In the genomic region with DNA sequence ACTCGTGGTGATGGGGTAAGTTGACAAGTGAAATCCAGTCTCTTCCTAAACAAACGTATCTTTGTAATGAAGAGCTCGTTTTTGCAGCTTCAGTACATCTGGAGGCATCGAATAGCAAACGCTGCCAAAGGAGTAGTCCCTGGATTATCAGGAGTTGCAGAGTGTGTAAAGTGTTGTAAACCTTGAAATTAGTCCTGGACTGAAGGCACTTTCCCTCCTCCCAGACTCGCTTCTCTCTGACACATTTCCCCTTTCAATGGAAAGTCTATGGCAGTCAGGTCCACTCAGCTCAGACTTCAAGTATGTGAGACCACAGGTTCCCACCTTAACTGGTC, we compare ENCODE assay signal across 8 cellular contexts. TPM values are rescaled to one million over a fixed set of nuclear protein-coding genes. Genes with fewer than 3 reads are reported as not detected.
DNase-seq lines count a peak whose midpoint lies in the region; ATAC-seq, FAIRE-seq and TF ChIP-seq lines count a peak whose summit lies in the region.

No MANE protein-coding gene starts in this region.

- H3K4me3 ChIP-seq in A549: peak overlapping the region; percentile 74
- peak overlapping the region; percentile 86 for H3K4me3 ChIP-seq in HL-60 (replicated peaks; ENCODE audit: insufficient read depth, low read length)
- peak overlapping the region; percentile 63 to 75 for H3K4me3 ChIP-seq in cardiac fibroblast (replicated peaks in 1 of 2; ENCODE audit: low read depth in 2 of 2, low read length in 2 of 2)
- peak overlapping the region; percentile 13 to 64 for H3K4me3 ChIP-seq in muscle layer of colon (ENCODE audit: low read depth in 1 of 2, low read length in 2 of 2)

- no peak for TF ChIP-seq CTCF in A549 (IDR thresholded peaks at IDR 0.05)
- no peak for TF ChIP-seq CTCF in HL-60 (IDR thresholded peaks at IDR 0.05; ENCODE audit: insufficient read depth, low read length)
- no peak for TF ChIP-seq CTCF in cardiac fibroblast (IDR thresholded peaks at IDR 0.05; ENCODE audit: low read depth, low read length)

- H3K27me3 ChIP-seq in HL-60 (ENCODE audit: insufficient read depth, poor library complexity, severe bottlenecking) (no peaks in the 10 kb centered on the region), muscle layer of colon (ENCODE audit: control insufficient read depth in 1 of 2, insufficient read depth in 2 of 2, low read length in 2 of 2) (no peaks in the 10 kb centered on the region)

- 21% methylated on average over 6 of the region's 6 CpGs for WGBS in A549 (ENCODE audit: missing lambda C conversion rate)

- H3K9me3 ChIP-seq in A549: no peaks in the 10 kb centered on the region
- no peaks in the 10 kb centered on the region for H3K9me3 ChIP-seq in muscle layer of colon (ENCODE audit: low read length)

- TF ChIP-seq POLR2A in A549 (IDR thresholded peaks at IDR 0.05; ENCODE audit: low read length): no peak

- H3K9ac ChIP-seq in muscle layer of colon (ENCODE audit: low read length): no peak overlapping the region

- TF ChIP-seq RAD21 in A549 (conservative IDR thresholded peaks at IDR 0.05 in 1 of 2, IDR thresholded peaks at IDR 0.05 in 1 of 2): no peak

- no peak for DNase-seq in A549 (ENCODE audit: low read depth in 1 of 2, low spot score in 1 of 2)
- DNase-seq in HL-60 (ENCODE audit: low read depth in 1 of 2, low spot score in 1 of 2): no peak
- no peak for DNase-seq in cardiac fibroblast (ENCODE audit: low read depth in 2 of 2)
- no peak for DNase-seq in NCI-H128 (lab: John Stamatoyannopoulos, UW; ENCODE audit: unreplicated experiment)
- DNase-seq in activated CD4-positive, alpha-beta T cell treated with anti-CD3 and anti-CD28 coated beads for 1 hour: no peak

- H3K4me1 ChIP-seq in A549: peaks cover 10% of the 10 kb centered on the region; the same call in 1 of the 3 replicates
- H3K4me1 ChIP-seq in muscle layer of colon (ENCODE audit: insufficient read depth, low read length): peaks cover 12% of the 10 kb centered on the region

- no peak for TF ChIP-seq EP300 in A549 (IDR thresholded peaks at IDR 0.05)

- POLR2A ChIA-PET in A549 (lab: Yijun Ruan, JAX): interaction anchor here (2.3 kb wide), 1 partner anchor 39 kb away, joined by 17 read pairs; the partner anchor contains the start of gene MAPKAP1

- FAIRE-seq in A549 (lab: Jason Lieb, UNC): no peak

- peak overlapping the region; percentile 84 for H3K4me2 ChIP-seq in A549

- H3K36me3 ChIP-seq in muscle layer of colon (ENCODE audit: insufficient read depth, low read length): no peaks in the 10 kb centered on the region

- CTCF ChIA-PET in A549 (lab: Yijun Ruan, JAX): interaction anchor here (0.9 to 1.3 kb wide), 3 partner anchors 31 to 209 kb away, joined by 3 to 5 read pairs (median 4); partner anchors contain the start of gene MAPKAP1

- ATAC-seq in A549 (no peak), HG03521 (IDR thresholded peaks at IDR 0.05; ENCODE audit: unreplicated experiment) (no peak), HG03139 (IDR thresholded peaks at IDR 0.05; ENCODE audit: unreplicated experiment) (no peak)

- H3K27ac ChIP-seq in A549 (peak overlapping the region in 1 of 2 experiments; percentile 97; a peak in 2 of 6 replicates), HL-60 (replicated peaks) (peak overlapping the region; percentile 79), muscle layer of colon (ENCODE audit: low read depth, low read length) (peak overlapping the region; percentile 70)

TF ChIP-seq in A549, 52 proteins besides CTCF, POLR2A, EP300 and RAD21:
- TF ChIP-seq NFE2L2 (conservative IDR thresholded peaks at IDR 0.05; ENCODE audit: low read length): no peak
- no peak for TF ChIP-seq FOSL2 (IDR thresholded peaks at IDR 0.05)
- no peak for TF ChIP-seq FOSL2 (CRISPR knock-in tag; IDR thresholded peaks at IDR 0.05)
- TF ChIP-seq ZSCAN20 (CRISPR knock-in tag; IDR thresholded peaks at IDR 0.05): no peak
- TF ChIP-seq NPAS2 (CRISPR knock-in tag; IDR thresholded peaks at IDR 0.05; ENCODE audit: borderline replicate concordance): no peak
- no peak for TF ChIP-seq JUN (IDR thresholded peaks at IDR 0.05)
- no peak for TF ChIP-seq JUNB (IDR thresholded peaks at IDR 0.05)
- TF ChIP-seq BHLHE40 (IDR thresholded peaks at IDR 0.05; ENCODE audit: low read depth, low read length): no peak
- TF ChIP-seq KDM5A (IDR thresholded peaks at IDR 0.05): no peak
- TF ChIP-seq RARB (CRISPR knock-in tag; IDR thresholded peaks at IDR 0.05): no peak
- no peak for TF ChIP-seq HDAC2 (IDR thresholded peaks at IDR 0.05)

RNA-seq across cellular contexts. Expression of gene PBX3, which starts 1.5 kb away (rescaled TPM):
- polyA plus RNA-seq in A549 (2011; rRNA removed) (20.7 and 23.5 TPM in 2 replicates), A549 (2017; fragmentation: RNase III; extraction: RNeasy Plus Mini Kit Qiagen cat#74134 plus additional on column Dnase treatment) (10.5 to 11.2 TPM (median 10.7 TPM) in 3 replicates)
- polyA plus RNA-seq in A549 (2012; cell fraction: cytosol; rRNA removed): 11.8 and 13.8 TPM in 2 replicates
- polyA plus RNA-seq in A549 (2012; cell fraction: nucleus; rRNA removed): 6.2 and 10.4 TPM in 2 replicates
- polyA minus RNA-seq in A549 (2011; rRNA and poly(A)+ RNA removed): 12.9 and 13.8 TPM in 2 replicates

RNA-seq across cellular contexts. Expression of gene MAPKAP1, which starts 38.6 kb away (rescaled TPM):
- polyA plus RNA-seq in A549 (2011; rRNA removed): 119 and 130 TPM in 2 replicates
- 71.1 and 77.3 TPM in 2 replicates for polyA plus RNA-seq in A549 (2012; cell fraction: cytosol; rRNA removed)
- 61.4 and 77.6 TPM in 2 replicates for polyA plus RNA-seq in A549 (2012; cell fraction: nucleus; rRNA removed)
- polyA plus RNA-seq in A549 (2017; fragmentation: RNase III; extraction: RNeasy Plus Mini Kit Qiagen cat#74134 plus additional on column Dnase treatment): 49.9 to 51.8 TPM (median 51.2 TPM) in 3 replicates
- polyA minus RNA-seq in A549 (2011; rRNA and poly(A)+ RNA removed): 77.7 and 109 TPM in 2 replicates
